ENCODE assay signal across 8 cellular contexts in the genomic region with DNA sequence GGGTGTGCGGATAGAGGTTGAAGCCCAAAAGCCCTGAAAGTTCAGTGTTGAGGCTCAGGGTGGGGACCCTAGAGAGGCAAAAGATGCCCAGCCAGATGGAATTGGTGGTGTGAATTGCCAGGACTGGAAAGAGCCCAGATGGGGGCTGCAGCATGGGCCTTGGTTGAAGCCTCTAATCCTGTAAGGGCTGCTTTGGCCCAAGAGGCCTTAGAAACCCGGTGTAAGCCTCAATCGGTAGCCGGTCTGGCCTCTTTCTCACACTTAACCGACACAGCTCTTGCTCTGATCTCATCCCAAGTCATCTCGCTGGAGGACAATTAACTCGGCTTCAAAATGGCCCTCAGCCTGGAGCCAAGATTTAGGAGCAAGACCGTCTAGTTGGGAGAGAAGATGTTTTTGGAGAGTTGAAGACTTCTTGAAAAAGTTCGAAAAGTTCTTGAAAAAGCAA. TPM values are rescaled to one million over a fixed set of nuclear protein-coding genes. Genes with fewer than 3 reads are reported as not detected.
DNase-seq lines count a peak whose midpoint lies in the region; ATAC-seq, FAIRE-seq and TF ChIP-seq lines count a peak whose summit lies in the region.

No MANE protein-coding gene starts in this region.

- peaks cover 5% of the 10 kb centered on the region for H3K9me1 ChIP-seq in K562 (ENCODE audit: control insufficient read depth, insufficient read depth, low read length)

- in situ Hi-C loops in K562 (cut with MboI), result no loop called here

- DNase-seq in GM03348 (ENCODE audit: low spot score), result peak; percentile 23
- peak; percentile 67 for DNase-seq in PC-3
- DNase-seq in K562 (ENCODE audit: extremely low read depth in 1 of 4, low spot score in 3 of 4), result peak in 1 of 4 experiments; percentile 37
- DNase-seq in left colon, result peak; percentile 41 to 42
- peak; percentile 37 for DNase-seq in superior temporal gyrus (ENCODE audit: extremely low spot score)
- DNase-seq in inferior parietal cortex (ENCODE audit: extremely low spot score), result no peak

- H3K27me3 ChIP-seq in PC-3 (ENCODE audit: low read length) (no peaks in the 10 kb centered on the region), K562 (ENCODE audit: control insufficient read depth in 2 of 2, insufficient read depth in 2 of 2, low read length in 2 of 2) (no peaks in the 10 kb centered on the region)

- TF ChIP-seq RAD21 in K562 (CRISPR knock-in tag; conservative IDR thresholded peaks at IDR 0.05 in 1 of 2, IDR thresholded peaks at IDR 0.05 in 1 of 2), result no peak

- TF ChIP-seq POLR2A in K562 (conservative IDR thresholded peaks at IDR 0.05), result 0 out of 2 replicates have a peak, but pooled peaks have one; percentile 14

- peak overlapping the region; percentile 98 for H3K27ac ChIP-seq in PC-3 (ENCODE audit: low read length)
- H3K27ac ChIP-seq in K562 (ENCODE audit: extremely low read depth, low read depth, low read length), result peak overlapping the region; percentile 92

- H2AFZ ChIP-seq in PC-3 (ENCODE audit: low read length), result no peak overlapping the region
- no peak overlapping the region for H2AFZ ChIP-seq in K562 (ENCODE audit: low read depth, low read length)

- FAIRE-seq in K562 (lab: Jason Lieb, UNC), result peak; percentile 42

- no peak for TF ChIP-seq EP300 in K562 (IDR thresholded peaks at IDR 0.05; ENCODE audit: low read length)

- TF ChIP-seq CTCF in PC-3 (conservative IDR thresholded peaks at IDR 0.05; ENCODE audit: low read depth, low read length), result no peak
- no peak for TF ChIP-seq CTCF in K562 (IDR thresholded peaks at IDR 0.05 in 2 of 3, conservative IDR thresholded peaks at IDR 0.05 in 1 of 3; ENCODE audit: insufficient read depth in 2 of 3, low read depth in 1 of 3, low read length in 3 of 3)

- H3K36me3 ChIP-seq in PC-3 (ENCODE audit: low read depth, low read length), result peaks cover 51% of the 10 kb centered on the region
- H3K36me3 ChIP-seq in K562 (ENCODE audit: control insufficient read depth, insufficient read depth, low read length), result peaks cover 20% of the 10 kb centered on the region; the same call in 2 of the 3 replicates

- no peaks in the 10 kb centered on the region for H3K9me2 ChIP-seq in PC-3 (replicated peaks; ENCODE audit: low read length)

- 15% methylated on average over 9 of the region's 9 CpGs for WGBS in K562 (ENCODE audit: insufficient coverage, low coverage, missing lambda C conversion rate)

- H3F3A ChIP-seq in PC-3 (ENCODE audit: low read length, unreplicated experiment), result peaks cover 9% of the 10 kb centered on the region

- H3K9ac ChIP-seq in PC-3 (ENCODE audit: low read length), result peak overlapping the region; percentile 84
- peak overlapping the region; percentile 68 to 69; a peak in 3 of 4 replicates for H3K9ac ChIP-seq in K562 (ENCODE audit: insufficient read depth in 1 of 2, low read depth in 2 of 2, low read length in 2 of 2)

- H3K9me3 ChIP-seq in PC-3 (ENCODE audit: low read length), result no peaks in the 10 kb centered on the region
- no peaks in the 10 kb centered on the region for H3K9me3 ChIP-seq in K562 (replicated peaks; ENCODE audit: control insufficient read depth, insufficient read depth, low read depth, low read length)

- intact Hi-C loops in PC-3 (cut with micrococcal nuclease), result no loop called here
- intact Hi-C loops in K562 (cut with micrococcal nuclease), result no loop called here
- intact Hi-C loops in left colon (cut with DNase I, micrococcal nuclease), result no loop called here

- H3K4me3 ChIP-seq in PC-3 (ENCODE audit: low read length) (no peak overlapping the region), K562 (peak overlapping the region; percentile 81)

- CTCF ChIA-PET in PC-3 (lab: Charles Lee), result interaction anchor here (0.5 to 1.1 kb wide), 4 partner anchors 8 to 36 kb away, joined by 3 to 7 read pairs (median 4); no protein-coding TSS in a partner anchor
- CTCF ChIA-PET in K562 (lab: Yijun Ruan, JAX; ENCODE audit: low intra/inter-chr PET ratio), result interaction anchor here (0.6 kb wide), 1 partner anchor 37 kb away, joined by 3 read pairs; no protein-coding TSS in a partner anchor

- H3K4me2 ChIP-seq in PC-3 (ENCODE audit: low read length), result peak overlapping the region; percentile 45
- peak overlapping the region; percentile 67 for H3K4me2 ChIP-seq in K562 (ENCODE audit: insufficient read depth, low read length)

- H4K20me1 ChIP-seq in PC-3 (ENCODE audit: low read length) (no peaks in the 10 kb centered on the region), K562 (replicated peaks; ENCODE audit: control insufficient read depth, insufficient read depth, low read length) (peaks cover 24% of the 10 kb centered on the region)

- peaks cover 32% of the 10 kb centered on the region for H3K4me1 ChIP-seq in PC-3 (ENCODE audit: insufficient read depth, low read length)
- H3K4me1 ChIP-seq in K562 (replicated peaks in 1 of 2; ENCODE audit: control insufficient read depth in 2 of 2, insufficient read depth in 2 of 2, low read length in 2 of 2), result peaks cover 34 to 40% of the 10 kb centered on the region in 2 experiments

- ATAC-seq in PC-3, result peak; percentile 36
- ATAC-seq in K562, result no peak
- no peak for ATAC-seq in left colon
- no peak for ATAC-seq in HG03139 (IDR thresholded peaks at IDR 0.05; ENCODE audit: unreplicated experiment)
- no peak for ATAC-seq in GM19351 (IDR thresholded peaks at IDR 0.05; ENCODE audit: unreplicated experiment)

- POLR2A ChIA-PET in PC-3 (lab: Charles Lee; ENCODE audit: unreplicated experiment) (interaction anchor here (0.6 to 1.2 kb wide), 3 partner anchors 8 to 108 kb away, joined by 3 to 9 read pairs (median 4); no protein-coding TSS in a partner anchor), K562 (lab: Yijun Ruan, JAX) (interaction anchor here (0.6 to 2.1 kb wide), 11 partner anchors 9 to 656 kb away, joined by 3 to 15 read pairs (median 3); a partner anchor contains a TSS)

- TSS peak; percentile 98 for BruUV-seq in PC-3 (replicated peaks; lab: Mats Ljungman, UMichigan)
- TSS peak; percentile 65 for BruUV-seq in K562 (replicated peaks; lab: Mats Ljungman, UMichigan)

- peaks cover 45% of the 10 kb centered on the region for H3K79me2 ChIP-seq in PC-3 (ENCODE audit: low read length)
- peaks cover 30% of the 10 kb centered on the region for H3K79me2 ChIP-seq in K562 (ENCODE audit: control insufficient read depth, insufficient read depth, low read length)

TF ChIP-seq in K562, 482 proteins besides CTCF, POLR2A, EP300 and RAD21 (continues in another document):
- no peak for TF ChIP-seq ZNF589 (CRISPR knock-in tag; IDR thresholded peaks at IDR 0.05; ENCODE audit: low read depth)
- peak; percentile 53 for TF ChIP-seq KDM5B (IDR thresholded peaks at IDR 0.05; ENCODE audit: insufficient replicate concordance, low read depth, low read length)
- no peak for TF ChIP-seq RBM25 (IDR thresholded peaks at IDR 0.05; ENCODE audit: low read depth, low read length, severe bottlenecking)
- no peak for TF ChIP-seq ARID2 (IDR thresholded peaks at IDR 0.05)
- TF ChIP-seq RBM39 (optimal IDR thresholded peaks at IDR 0.05; ENCODE audit: low read depth, low read length), result no peak

RNA-seq across cellular contexts. Expression of a gene that starts 2.0 kb away (rescaled TPM):
- total RNA-seq in PC-3 (2014; rRNA removed) (135 and 167 TPM in 2 replicates), K562 (2014; rRNA removed) (76.3 and 82.9 TPM in 2 replicates), K562 (2014; rRNA removed; fragmentation: Illumina TruSeq; extraction: Trizol) (81.8 and 91.3 TPM in 2 replicates), K562 (2015; rRNA removed; fragmentation: Illumina TruSeq; extraction: Trizol) (106 and 111 TPM in 2 replicates), K562 (2021) (61.2 and 63.6 TPM in 2 replicates), left colon (100 to 1,000 TPM; 280 to 300 TPM)
- total RNA-seq in K562 (2011; cell fraction: chromatin; rRNA removed; ENCODE audit: low replicate concordance), result 73.0 and 113 TPM in 2 replicates
- total RNA-seq in K562 (2011; cell fraction: nucleolus; rRNA removed), result 52.4 and 58.9 TPM in 2 replicates
- 66.6 and 115 TPM in 2 replicates for total RNA-seq in K562 (2011; cell fraction: nucleoplasm; rRNA removed)
- polyA plus RNA-seq in K562 (2011; rRNA removed) (104 and 126 TPM in 2 replicates), K562 (2014; fragmentation: Illumina TruSeq; extraction: Trizol) (87.6 and 108 TPM in 2 replicates), K562 (2014; fragmentation: Nextera tagmentation; extraction: Ambion mirVana) (10 to 100 TPM; 28.1 to 34.0 TPM), K562 (2014; rRNA removed) (77.4 and 86.3 TPM in 2 replicates)
- 36.8 and 82.5 TPM in 2 replicates for polyA plus RNA-seq in K562 (2011; cell fraction: cytosol; rRNA removed)
- 30.6 and 46.4 TPM in 2 replicates for polyA plus RNA-seq in K562 (2011; cell fraction: nucleus; rRNA removed)
- 90.1 and 265 TPM in 2 replicates for polyA plus RNA-seq in K562 (2012)
- 79.9 and 121 TPM in 2 replicates for polyA minus RNA-seq in K562 (2011; rRNA and poly(A)+ RNA removed)
- 31.3 and 61.1 TPM in 2 replicates for polyA minus RNA-seq in K562 (2011; cell fraction: cytosol; rRNA and poly(A)+ RNA removed)
- 17.5 and 35.4 TPM in 2 replicates for polyA minus RNA-seq in K562 (2011; cell fraction: nucleus; rRNA and poly(A)+ RNA removed)

RNA-seq across cellular contexts. Expression of a gene that starts 33.4 kb away (rescaled TPM):
- 65.7 and 94.5 TPM in 2 replicates for total RNA-seq in PC-3 (2014; rRNA removed)
- 81.6 and 164 TPM in 2 replicates for total RNA-seq in K562 (2011; cell fraction: chromatin; rRNA removed; ENCODE audit: low replicate concordance)
- total RNA-seq in K562 (2011; cell fraction: nucleolus; rRNA removed), result 94.9 and 99.9 TPM in 2 replicates
- total RNA-seq in K562 (2011; cell fraction: nucleoplasm; rRNA removed), result 96.1 and 105 TPM in 2 replicates
- total RNA-seq in K562 (2014; rRNA removed), result 42.5 and 47.2 TPM in 2 replicates
- total RNA-seq in K562 (2014; rRNA removed; fragmentation: Illumina TruSeq; extraction: Trizol), result 60.2 and 66.7 TPM in 2 replicates
- total RNA-seq in K562 (2015; rRNA removed; fragmentation: Illumina TruSeq; extraction: Trizol), result 92.0 and 102 TPM in 2 replicates
- total RNA-seq in K562 (2021), result 71.9 and 82.7 TPM in 2 replicates
- 45.4 and 66.9 TPM in 2 replicates for polyA plus RNA-seq in K562 (2011; rRNA removed)
- polyA plus RNA-seq in K562 (2011; cell fraction: cytosol; rRNA removed), result 50.7 and 63.0 TPM in 2 replicates
- 33.2 and 35.1 TPM in 2 replicates for polyA plus RNA-seq in K562 (2011; cell fraction: nucleus; rRNA removed)
- 34.9 and 92.8 TPM in 2 replicates for polyA plus RNA-seq in K562 (2012)
- 53.2 and 55.4 TPM in 2 replicates for polyA plus RNA-seq in K562 (2014; fragmentation: Illumina TruSeq; extraction: Trizol)
- polyA plus RNA-seq in K562 (2014; fragmentation: Nextera tagmentation; extraction: Ambion mirVana), result 10 to 100 TPM; 11.2 to 13.9 TPM
- polyA plus RNA-seq in K562 (2014; rRNA removed), result 47.1 and 80.1 TPM in 2 replicates
- 168 and 219 TPM in 2 replicates for polyA minus RNA-seq in K562 (2011; rRNA and poly(A)+ RNA removed)
- 52.2 and 76.3 TPM in 2 replicates for polyA minus RNA-seq in K562 (2011; cell fraction: cytosol; rRNA and poly(A)+ RNA removed)
- 34.5 and 60.4 TPM in 2 replicates for polyA minus RNA-seq in K562 (2011; cell fraction: nucleus; rRNA and poly(A)+ RNA removed)
- total RNA-seq in left colon, result 100 to 1,000 TPM; 143 to 172 TPM
